Comparison of ENCODE assay signal across 21 cellular contexts in genomic region chr5:112549605-112550161, GRCh38.
DNase-seq lines count a peak whose midpoint lies in the region; ATAC-seq and TF ChIP-seq lines count a peak whose summit lies in the region.
"Had no signal": no experiment of that assay in that cellular context is flagged by ENCODE, and none has a peak within 500 bp of the region (broad histone marks: within the 10 kb centered on the region; RNA-seq: fewer than 3 reads in every experiment).

No MANE protein-coding gene starts in this region.

- H3K27me3 Mint-ChIP-seq in activated naive CD4-positive, alpha-beta T cell treated with anti-CD3 and anti-CD28 coated beads, Interleukin-2, amount 10 ng/mL, durations not matched to agents 7 days and 5 days = peaks cover 13% of the 10 kb centered on the region
- no peaks in the 10 kb centered on the region for H3K27me3 Mint-ChIP-seq in activated naive CD8-positive, alpha-beta T cell treated with anti-CD3 and anti-CD28 coated beads for 36 hours
- peaks cover 9% of the 10 kb centered on the region for H3K27me3 Mint-ChIP-seq in CD4-positive, alpha-beta T cell

- H3K36me3 Mint-ChIP-seq in activated naive CD4-positive, alpha-beta T cell treated with anti-CD3 and anti-CD28 coated beads, Interleukin-2, amount 10 ng/mL, durations not matched to agents 7 days and 5 days = no peaks in the 10 kb centered on the region
- H3K36me3 Mint-ChIP-seq in activated naive CD8-positive, alpha-beta T cell treated with anti-CD3 and anti-CD28 coated beads for 36 hours = no peaks in the 10 kb centered on the region
- no peaks in the 10 kb centered on the region for H3K36me3 Mint-ChIP-seq in CD4-positive, alpha-beta T cell (ENCODE audit: low read depth)
- H3K36me3 Mint-ChIP-seq: activated naive CD8-positive, alpha-beta T cell treated with anti-CD3 and anti-CD28 coated beads, Interleukin-2, amount 10 ng/mL, durations not matched to agents 7 days and 5 days had no signal

- peaks cover 8% of the 10 kb centered on the region for H3K27me3 ChIP-seq in CD4-positive, alpha-beta T cell (ENCODE audit: control insufficient read depth, insufficient read depth, low read length)
- H3K27me3 ChIP-seq: BLaER1 treated with 17β-estradiol and CSF1 and Interleukin-3, amounts not matched to agents 10 nM and 100 nM; esophagus muscularis mucosa; right atrium auricular region; spleen had no signal

- intact Hi-C loops in CD4-positive, alpha-beta T cell (cut with DNase I, micrococcal nuclease) = loop anchor here (2.0 to 5.0 kb wide), 4 partner anchors 298 to 1058 kb away; no protein-coding TSS in a partner anchor

- no peak for TF ChIP-seq CTCF in CD4-positive, alpha-beta T cell (IDR thresholded peaks at IDR 0.05)

- CTCF ChIA-PET in activated naive CD4-positive, alpha-beta T cell treated with anti-CD3 and anti-CD28 coated beads, Interleukin-2, amount 10 ng/mL, durations not matched to agents 7 days and 5 days (lab: Charles Lee) = interaction anchor here (0.7 to 6.8 kb wide), 2 partner anchors 208 to 1913 kb away, joined by 4 to 65 read pairs; no protein-coding TSS in a partner anchor
- CTCF ChIA-PET in CD4-positive, alpha-beta T cell (lab: Charles Lee) = interaction anchor here (4.9 kb wide), 1 partner anchor 208 kb away, joined by 27 read pairs; no protein-coding TSS in a partner anchor

- no peaks in the 10 kb centered on the region for H3K9me3 ChIP-seq in CD4-positive, alpha-beta T cell (ENCODE audit: control insufficient read depth, low read length)
- H3K9me3 ChIP-seq: BLaER1 treated with 17β-estradiol and CSF1 and Interleukin-3, amounts not matched to agents 10 nM and 100 nM; esophagus muscularis mucosa; right atrium auricular region; SK-N-SH; spleen had no signal

- no peak overlapping the region for H3K4me3 Mint-ChIP-seq in activated naive CD4-positive, alpha-beta T cell treated with anti-CD3 and anti-CD28 coated beads, Interleukin-2, amount 10 ng/mL, durations not matched to agents 7 days and 5 days
- no peak overlapping the region for H3K4me3 Mint-ChIP-seq in activated naive CD8-positive, alpha-beta T cell treated with anti-CD3 and anti-CD28 coated beads for 36 hours
- no peak overlapping the region for H3K4me3 Mint-ChIP-seq in CD4-positive, alpha-beta T cell
- H3K4me3 Mint-ChIP-seq: activated naive CD8-positive, alpha-beta T cell treated with anti-CD3 and anti-CD28 coated beads, Interleukin-2, amount 10 ng/mL, durations not matched to agents 7 days and 5 days; endodermal cell had no signal

- H3K27ac ChIP-seq in CD4-positive, alpha-beta T cell (ENCODE audit: low read depth, low read length) = no peak overlapping the region
- H3K27ac ChIP-seq: BLaER1 treated with 17β-estradiol and CSF1 and Interleukin-3, amounts not matched to agents 10 nM and 100 nM; esophagus muscularis mucosa; right atrium auricular region; spleen had no signal

- ATAC-seq in GM18907 (IDR thresholded peaks at IDR 0.05; ENCODE audit: unreplicated experiment) (peak; percentile 48), HG03520 (IDR thresholded peaks at IDR 0.05; ENCODE audit: unreplicated experiment) (peak; percentile 26)
- ATAC-seq in CD4-positive, alpha-beta T cell (ENCODE audit: poor library complexity) = no peak
- ATAC-seq: left cardiac atrium, PC-3 had no signal

- peak; percentile 64 for DNase-seq in OCI-M1 (lab: John Stamatoyannopoulos, UW)
- no peak for DNase-seq in stimulated activated naive CD4-positive, alpha-beta T cell treated with Interleukin-2 at 50 U/mL for 16 hours (lab: John Stamatoyannopoulos, UW)
- DNase-seq in activated naive CD4-positive, alpha-beta T cell treated with anti-CD3 and anti-CD28 coated beads, Interleukin-2, amount 10 ng/mL, durations not matched to agents 7 days and 5 days = no peak
- no peak for DNase-seq in activated naive CD8-positive, alpha-beta T cell treated with anti-CD3 and anti-CD28 coated beads for 36 hours
- DNase-seq in CD4-positive, alpha-beta T cell = no peak
- DNase-seq: activated CD4-positive, alpha-beta T cell treated with anti-CD3 and anti-CD28 coated beads for 4 hours; activated naive CD8-positive, alpha-beta T cell treated with anti-CD3 and anti-CD28 coated beads, Interleukin-2, amount 10 ng/mL, durations not matched to agents 7 days and 5 days; activated T-cell treated with anti-CD3 and anti-CD28 coated beads for 4 hours; endodermal cell; foreskin melanocyte; left cardiac atrium; NCI-H1436 treated with DMSO at 0.1 percent for 48 hours; PC-3; SK-N-SH; spleen; trophoblast cell had no signal

- H3K4me1 Mint-ChIP-seq in activated naive CD4-positive, alpha-beta T cell treated with anti-CD3 and anti-CD28 coated beads, Interleukin-2, amount 10 ng/mL, durations not matched to agents 7 days and 5 days = no peaks in the 10 kb centered on the region
- no peaks in the 10 kb centered on the region for H3K4me1 Mint-ChIP-seq in activated naive CD8-positive, alpha-beta T cell treated with anti-CD3 and anti-CD28 coated beads for 36 hours
- H3K4me1 Mint-ChIP-seq in CD4-positive, alpha-beta T cell (ENCODE audit: low read depth) = no peaks in the 10 kb centered on the region
- H3K4me1 Mint-ChIP-seq: activated naive CD8-positive, alpha-beta T cell treated with anti-CD3 and anti-CD28 coated beads, Interleukin-2, amount 10 ng/mL, durations not matched to agents 7 days and 5 days; endodermal cell had no signal

- POLR2A ChIA-PET in CD4-positive, alpha-beta T cell (lab: Charles Lee) = no interaction called here

- H3K9me3 Mint-ChIP-seq in activated naive CD4-positive, alpha-beta T cell treated with anti-CD3 and anti-CD28 coated beads, Interleukin-2, amount 10 ng/mL, durations not matched to agents 7 days and 5 days = no peaks in the 10 kb centered on the region
- no peaks in the 10 kb centered on the region for H3K9me3 Mint-ChIP-seq in activated naive CD8-positive, alpha-beta T cell treated with anti-CD3 and anti-CD28 coated beads for 36 hours
- no peaks in the 10 kb centered on the region for H3K9me3 Mint-ChIP-seq in CD4-positive, alpha-beta T cell
- H3K9me3 Mint-ChIP-seq: activated naive CD8-positive, alpha-beta T cell treated with anti-CD3 and anti-CD28 coated beads, Interleukin-2, amount 10 ng/mL, durations not matched to agents 7 days and 5 days; endodermal cell had no signal

- H3K27ac Mint-ChIP-seq in activated naive CD4-positive, alpha-beta T cell treated with anti-CD3 and anti-CD28 coated beads, Interleukin-2, amount 10 ng/mL, durations not matched to agents 7 days and 5 days = no peak overlapping the region
- no peak overlapping the region for H3K27ac Mint-ChIP-seq in activated naive CD8-positive, alpha-beta T cell treated with anti-CD3 and anti-CD28 coated beads for 36 hours
- no peak overlapping the region for H3K27ac Mint-ChIP-seq in CD4-positive, alpha-beta T cell
- H3K27ac Mint-ChIP-seq: activated naive CD8-positive, alpha-beta T cell treated with anti-CD3 and anti-CD28 coated beads, Interleukin-2, amount 10 ng/mL, durations not matched to agents 7 days and 5 days; endodermal cell had no signal
